23 cellular contexts compared by ENCODE assay signal in genomic region chr10:12950583-12951128, GRCh38. TPM values are rescaled to one million over a fixed set of nuclear protein-coding genes. Genes with fewer than 3 reads are reported as not detected.
DNase-seq lines count a peak whose midpoint lies in the region; ATAC-seq, FAIRE-seq and TF ChIP-seq lines count a peak whose summit lies in the region.
"Had no signal": no experiment of that assay in that cellular context is flagged by ENCODE, and none has a peak within 500 bp of the region (broad histone marks: within the 10 kb centered on the region; RNA-seq: fewer than 3 reads in every experiment).

No MANE protein-coding gene starts in this region.

- FAIRE-seq in HepG2 (lab: Jason Lieb, UNC) = no peak

- H3K27ac Mint-ChIP-seq in activated naive CD8-positive, alpha-beta T cell treated with anti-CD3 and anti-CD28 coated beads for 36 hours = no peak overlapping the region
- H3K27ac Mint-ChIP-seq: HFFc6, IgD-negative memory B cell had no signal

- TF ChIP-seq POLR2A in HepG2 (IDR thresholded peaks at IDR 0.05; ENCODE audit: insufficient read depth in 1 of 2, low read depth in 2 of 2, low read length in 2 of 2) (no peak), right lobe of liver (IDR thresholded peaks at IDR 0.05) (no peak)

- no peak overlapping the region for H3K27ac ChIP-seq in HepG2 (ENCODE audit: extremely low read length, insufficient read depth, low read length)
- H3K27ac ChIP-seq in right lobe of liver = no peak overlapping the region
- peak overlapping the region; percentile 51 for H3K27ac ChIP-seq in epithelial cell of prostate
- no peak overlapping the region for H3K27ac ChIP-seq in foreskin keratinocyte
- H3K27ac ChIP-seq: SK-N-MC had no signal

- TF ChIP-seq CTCF in HepG2 (CRISPR knock-in tag; IDR thresholded peaks at IDR 0.05) (no peak), right lobe of liver (IDR thresholded peaks at IDR 0.05) (no peak), foreskin keratinocyte (conservative IDR thresholded peaks at IDR 0.05) (no peak)

- peak; percentile 43; the same call in 1 of the 3 replicates for ATAC-seq in HepG2
- ATAC-seq in right lobe of liver = no peak
- ATAC-seq in foreskin keratinocyte = peak; percentile 84
- no peak for ATAC-seq in HG03159 (IDR thresholded peaks at IDR 0.05; ENCODE audit: unreplicated experiment)
- ATAC-seq: Panc1 had no signal

- H3K9me3 ChIP-seq in HepG2 (ENCODE audit: low read length) (peaks cover 12% of the 10 kb centered on the region; the same call in 1 of the 2 replicates), right lobe of liver (no peaks in the 10 kb centered on the region)
- H3K9me3 ChIP-seq: HAP-1 had no signal

- no peaks in the 10 kb centered on the region for H4K20me1 ChIP-seq in HepG2 (ENCODE audit: insufficient read depth, low read length)

- no peaks in the 10 kb centered on the region for H3K4me1 ChIP-seq in HepG2 (ENCODE audit: insufficient read depth, low read length)
- no peaks in the 10 kb centered on the region for H3K4me1 ChIP-seq in right lobe of liver
- H3K4me1 ChIP-seq in foreskin keratinocyte = peaks cover 19% of the 10 kb centered on the region
- H3K4me1 ChIP-seq: HAP-1 had no signal

- intact Hi-C loops in HepG2 (cut with micrococcal nuclease; ENCODE audit: unreplicated experiment) (no loop called here), right lobe of liver (cut with DNase I) (no loop called here)

- 6% methylated on average over 2 of the region's 5 CpGs for WGBS in HepG2 (ENCODE audit: low lambda C conversion rate)
- WGBS in right lobe of liver (ENCODE audit: insufficient coverage, low coverage, low lambda C conversion rate, missing lambda C conversion rate) = 65% methylated on average over 4 of the region's 5 CpGs

- no peak for TF ChIP-seq RAD21 in HepG2 (CRISPR knock-in tag; IDR thresholded peaks at IDR 0.05)

- no peak overlapping the region for H3K9ac ChIP-seq in HepG2 (ENCODE audit: insufficient read depth, low read depth, low read length)

- TF ChIP-seq EP300 in HepG2 (IDR thresholded peaks at IDR 0.05; ENCODE audit: low read depth in 2 of 2, low read length in 2 of 2) (no peak), HepG2 (CRISPR knock-in tag; IDR thresholded peaks at IDR 0.05; ENCODE audit: borderline replicate concordance) (no peak)

- H3K4me1 Mint-ChIP-seq in activated naive CD8-positive, alpha-beta T cell treated with anti-CD3 and anti-CD28 coated beads for 36 hours = no peaks in the 10 kb centered on the region

- in situ Hi-C loops in HepG2 (cut with HindIII; ENCODE audit: extremely low pct_ligation_motif_present, low pct_unique_long_range_greater_than_20kb) = no loop called here

- H3K9me3 Mint-ChIP-seq in activated naive CD8-positive, alpha-beta T cell treated with anti-CD3 and anti-CD28 coated beads for 36 hours = peaks cover 14% of the 10 kb centered on the region

- POLR2A ChIA-PET in HepG2 (lab: Yijun Ruan, JAX) = no interaction called here

- CTCF ChIA-PET in HepG2 (lab: Yijun Ruan, JAX; ENCODE audit: low intra/inter-chr PET ratio, low total read pairs) = no interaction called here

- H3K79me2 ChIP-seq in HepG2 (ENCODE audit: insufficient read depth, low read length) = no peaks in the 10 kb centered on the region

- H3K4me2 ChIP-seq in HepG2 (ENCODE audit: low read depth, low read length) = no peak overlapping the region

- H3K4me3 ChIP-seq in HepG2 (replicated peaks in 1 of 3; ENCODE audit: insufficient read depth in 1 of 3, low read depth in 2 of 3, low read length in 3 of 3) = no peak overlapping the region
- H3K4me3 ChIP-seq in right lobe of liver = no peak overlapping the region
- H3K4me3 ChIP-seq: HAP-1, SK-N-MC had no signal

- no peak overlapping the region for H3K4me3 Mint-ChIP-seq in activated naive CD8-positive, alpha-beta T cell treated with anti-CD3 and anti-CD28 coated beads for 36 hours
- H3K4me3 Mint-ChIP-seq: HFFc6, IgD-negative memory B cell had no signal

- DNase-seq in HepG2 (ENCODE audit: low spot score) = no peak
- DNase-seq in right lobe of liver = no peak
- DNase-seq in epithelial cell of prostate (ENCODE audit: low read depth, low spot score) = no peak
- peak; percentile 47 to 70 for DNase-seq in foreskin keratinocyte
- no peak for DNase-seq in superior temporal gyrus (ENCODE audit: extremely low spot score)
- DNase-seq in OCI-M2 (lab: John Stamatoyannopoulos, UW; ENCODE audit: unreplicated experiment) = no peak
- DNase-seq in activated naive CD8-positive, alpha-beta T cell treated with anti-CD3 and anti-CD28 coated beads for 36 hours = no peak
- DNase-seq: DMS153, DND-41, GOT3, HFFc6, NCI-H1092, NCI-H1417 treated with DMSO at 0.1 percent for 48 hours, NCI-H1694 treated with DMSO at 0.1 percent for 48 hours, NCI-H2081, NCI-H2227 treated with DMSO at 0.1 percent for 48 hours, NCI-H526 treated with DMSO at 0.1 percent for 48 hours, SIG-M5 had no signal

- BruUV-seq in HepG2 (replicated peaks; lab: Mats Ljungman, UMichigan) = no TSS peak

- H3K36me3 Mint-ChIP-seq in activated naive CD8-positive, alpha-beta T cell treated with anti-CD3 and anti-CD28 coated beads for 36 hours = no peaks in the 10 kb centered on the region
- H3K36me3 Mint-ChIP-seq: IgD-negative memory B cell had no signal

- peaks cover 4% of the 10 kb centered on the region for H3K27me3 Mint-ChIP-seq in activated naive CD8-positive, alpha-beta T cell treated with anti-CD3 and anti-CD28 coated beads for 36 hours
- H3K27me3 Mint-ChIP-seq: IgD-negative memory B cell had no signal

- no peaks in the 10 kb centered on the region for H3K27me3 ChIP-seq in HepG2 (ENCODE audit: control insufficient read depth in 1 of 2, insufficient read depth in 2 of 2, low read length in 2 of 2)
- H3K27me3 ChIP-seq in right lobe of liver = no peaks in the 10 kb centered on the region
- no peaks in the 10 kb centered on the region for H3K27me3 ChIP-seq in foreskin keratinocyte

- no peaks in the 10 kb centered on the region for H3K36me3 ChIP-seq in HepG2 (replicated peaks in 1 of 2; ENCODE audit: control insufficient read depth in 1 of 2, insufficient read depth in 2 of 2, low read length in 2 of 2)
- no peaks in the 10 kb centered on the region for H3K36me3 ChIP-seq in right lobe of liver
- H3K36me3 ChIP-seq: HAP-1 had no signal

- H2AFZ ChIP-seq in HepG2 (ENCODE audit: low read length) = no peak overlapping the region

TF ChIP-seq in HepG2, 621 proteins besides CTCF, POLR2A, EP300 and RAD21:
- TF ChIP-seq GFI1 (CRISPR knock-in tag; IDR thresholded peaks at IDR 0.05; ENCODE audit: borderline replicate concordance) (no peak), HNF4A (CRISPR knock-in tag; IDR thresholded peaks at IDR 0.05) (0 out of 2 replicates have a peak, but pooled peaks have one; percentile 14)

RNA-seq across cellular contexts. Expression of gene CCDC3, which starts 50.9 kb away (rescaled TPM):
- not detected in 2 replicates for total RNA-seq in HepG2 (2016; rRNA removed; fragmentation: Illumina TruSeq; extraction: Trizol)
- not detected in 2 replicates for total RNA-seq in HepG2 (2016; cell fraction: cytosol; rRNA removed; fragmentation: Illumina TruSeq; extraction: Trizol; ENCODE audit: low read depth)
- not detected in 2 replicates for total RNA-seq in HepG2 (2016; cell fraction: insoluble cytoplasmic fraction; rRNA removed; fragmentation: Illumina TruSeq; extraction: Trizol)
- not detected in 2 replicates for total RNA-seq in HepG2 (2016; cell fraction: membrane; rRNA removed; fragmentation: Illumina TruSeq; extraction: Trizol)
- total RNA-seq in HepG2 (2016; cell fraction: nucleus; rRNA removed; fragmentation: Illumina TruSeq; extraction: Trizol) = not detected in 2 replicates
- 0.03 TPM in 1 of 2 replicates, not detected in the other for polyA plus RNA-seq in HepG2 (2011; rRNA removed)
- 0.03 TPM in 1 of 2 replicates, not detected in the other for polyA plus RNA-seq in HepG2 (2011; cell fraction: cytosol; rRNA removed)
- not detected in 2 replicates for polyA plus RNA-seq in HepG2 (2011; cell fraction: nucleus; rRNA removed)
- 0.04 TPM in 1 of 2 replicates, not detected in the other for polyA plus RNA-seq in HepG2 (2012)
- not detected in 2 replicates for polyA plus RNA-seq in HepG2 (2016; cell fraction: cytosol; fragmentation: Illumina TruSeq; extraction: Trizol; ENCODE audit: low read depth)
- polyA plus RNA-seq in HepG2 (2016; cell fraction: insoluble cytoplasmic fraction; fragmentation: Illumina TruSeq; extraction: Trizol; ENCODE audit: low read depth) = not detected in 2 replicates
- polyA plus RNA-seq in HepG2 (2016; cell fraction: membrane; fragmentation: Illumina TruSeq; extraction: Trizol; ENCODE audit: low read depth) = not detected in 2 replicates
- not detected in 2 replicates for polyA plus RNA-seq in HepG2 (2016; cell fraction: nucleus; fragmentation: Illumina TruSeq; extraction: Trizol; ENCODE audit: insufficient read depth, low read depth)
- polyA minus RNA-seq in HepG2 (2011; rRNA and poly(A)+ RNA removed; ENCODE audit: low replicate concordance) = 0.09 TPM in 1 of 2 replicates, not detected in the other
- not detected in 2 replicates for polyA minus RNA-seq in HepG2 (2011; cell fraction: cytosol; rRNA and poly(A)+ RNA removed)
- polyA minus RNA-seq in HepG2 (2011; cell fraction: nucleus; rRNA and poly(A)+ RNA removed) = not detected in 2 replicates
- total RNA-seq in right lobe of liver = 10 to 100 TPM in 1 of 6 experiments, 1 to 10 TPM in 5; 3.6 to 10.2 (median 5.8) TPM
- 0.20 and 0.32 TPM in 2 replicates for total RNA-seq in foreskin keratinocyte
- polyA plus RNA-seq in foreskin keratinocyte = 0.21 and 0.51 TPM in 2 replicates
- under 1 TPM; 0.06 to 0.14 TPM for total RNA-seq in activated naive CD8-positive, alpha-beta T cell treated with anti-CD3 and anti-CD28 coated beads for 36 hours
- polyA plus RNA-seq: IgD-negative memory B cell had no signal

Comparison
In these comparisons a context has a peak if more than half of its experiments do, and no peak if none do; other contexts are left out.
1. ATAC-seq: peak in HepG2 (single experiment) and foreskin keratinocyte (single experiment); none in right lobe of liver (0 of 4) and HG03159 (single experiment).
2. DNase-seq: peak in foreskin keratinocyte (2 of 2); none in HepG2 (single experiment), right lobe of liver (0 of 3), epithelial cell of prostate (single experiment), superior temporal gyrus (single experiment), OCI-M2 (single experiment) and activated naive CD8-positive, alpha-beta T cell treated with anti-CD3 and anti-CD28 coated beads for 36 hours (single experiment).